11 cellular contexts compared by ENCODE assay signal in the genomic region with DNA sequence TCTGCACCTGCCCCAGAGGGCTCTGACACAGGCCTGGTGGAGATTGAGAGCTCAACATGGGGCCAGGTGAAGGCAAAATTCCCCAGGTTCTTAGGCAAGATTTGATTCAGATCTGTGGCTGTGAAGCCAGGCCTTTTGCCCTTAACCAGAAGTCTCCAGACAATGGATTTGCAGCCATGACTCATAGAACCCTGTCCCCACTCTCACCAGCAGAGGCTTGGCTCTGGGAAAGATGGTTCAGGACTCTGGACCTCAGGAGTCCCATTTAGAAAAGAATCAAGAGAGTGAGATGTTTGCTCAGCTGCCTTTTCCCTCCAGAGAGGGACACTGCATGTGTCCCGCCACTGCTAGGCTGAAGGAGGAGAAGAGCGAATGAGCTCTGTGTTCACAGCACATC.
A peak's percentile ranks its signal among the peaks of the same experiment; 100 is the strongest.
DNase-seq lines count a peak whose midpoint lies in the region; ATAC-seq, FAIRE-seq and TF ChIP-seq lines count a peak whose summit lies in the region.
"Had no signal": no experiment of that assay in that cellular context is flagged by ENCODE, and none has a peak within 500 bp of the region (broad histone marks: within the 10 kb centered on the region; RNA-seq: fewer than 3 reads in every experiment).

No MANE protein-coding gene starts in this region.

- no peaks in the 10 kb centered on the region for H3K36me3 Mint-ChIP-seq in astrocyte (ENCODE audit: low read depth, unreplicated experiment)
- H3K36me3 Mint-ChIP-seq in naive thymus-derived CD8-positive, alpha-beta T cell = no peaks in the 10 kb centered on the region

- FAIRE-seq in astrocyte (lab: Jason Lieb, UNC) = no peak
- FAIRE-seq: A204.1 had no signal

- H3K79me2 ChIP-seq in astrocyte (ENCODE audit: insufficient read depth, low read length) = no peaks in the 10 kb centered on the region

- in situ Hi-C loops in KBM-7 (cut with MboI; ENCODE audit: low pct_unique_long_range_greater_than_20kb, low sequenced_read_pairs) = no loop called here

- POLR2A ChIA-PET in naive thymus-derived CD8-positive, alpha-beta T cell (lab: Charles Lee) = interaction anchor here (0.9 to 3.6 kb wide), 10 partner anchors 10 to 271 kb away, joined by 3 to 15 read pairs (median 4); no protein-coding TSS in a partner anchor

- no peak overlapping the region for H3K27ac Mint-ChIP-seq in astrocyte (ENCODE audit: unreplicated experiment)
- peak overlapping the region; percentile 91 to 96 (median 94) for H3K27ac Mint-ChIP-seq in naive thymus-derived CD8-positive, alpha-beta T cell

- H3K4me3 ChIP-seq in MG63 (no peak overlapping the region), astrocyte (ENCODE audit: insufficient read depth, low read depth, low read length) (no peak overlapping the region)
- H3K4me3 ChIP-seq: esophagus squamous epithelium had no signal

- H3K4me1 ChIP-seq in astrocyte (ENCODE audit: insufficient read depth, low read length) = peaks cover 7% of the 10 kb centered on the region

- no peaks in the 10 kb centered on the region for H3K9me3 Mint-ChIP-seq in astrocyte (ENCODE audit: unreplicated experiment)
- no peaks in the 10 kb centered on the region for H3K9me3 Mint-ChIP-seq in naive thymus-derived CD8-positive, alpha-beta T cell

- H3K4me3 Mint-ChIP-seq in astrocyte (ENCODE audit: unreplicated experiment) = no peak overlapping the region
- H3K4me3 Mint-ChIP-seq in naive thymus-derived CD8-positive, alpha-beta T cell = peak overlapping the region; percentile 75 to 91 (median 87)

- H3K36me3 ChIP-seq in MG63 (no peaks in the 10 kb centered on the region), astrocyte (ENCODE audit: insufficient read depth, low read length) (no peaks in the 10 kb centered on the region)
- H3K36me3 ChIP-seq: esophagus squamous epithelium had no signal

- DNase-seq in NCI-H2029 (lab: John Stamatoyannopoulos, UW) = peak; percentile 2
- no peak for DNase-seq in NCI-H2029 treated with DMSO at 0.1 percent for 48 hours (lab: John Stamatoyannopoulos, UW)
- peak; percentile 51 for DNase-seq in MG63
- DNase-seq in astrocyte (ENCODE audit: low read depth) = peak; percentile 17
- DNase-seq in naive thymus-derived CD8-positive, alpha-beta T cell = no peak
- no peak for DNase-seq in KBM-7
- no peak for DNase-seq in superior temporal gyrus (ENCODE audit: extremely low spot score)
- DNase-seq: esophagus squamous epithelium, NCI-H1048 had no signal

- no peak overlapping the region for H3K4me2 ChIP-seq in astrocyte (ENCODE audit: low read length)

- H3K27me3 Mint-ChIP-seq in astrocyte (ENCODE audit: low read depth, unreplicated experiment) = peaks cover 8% of the 10 kb centered on the region
- no peaks in the 10 kb centered on the region for H3K27me3 Mint-ChIP-seq in naive thymus-derived CD8-positive, alpha-beta T cell

- H2AFZ ChIP-seq in astrocyte (ENCODE audit: low read depth, low read length) = no peak overlapping the region

- H3K4me1 Mint-ChIP-seq in astrocyte (ENCODE audit: low read depth, unreplicated experiment) = peaks cover 12% of the 10 kb centered on the region
- peaks cover 42 to 92% (median 83%) of the 10 kb centered on the region in 4 donors for H3K4me1 Mint-ChIP-seq in naive thymus-derived CD8-positive, alpha-beta T cell

- no peak overlapping the region for H3K9ac ChIP-seq in astrocyte (ENCODE audit: low read length)

- H3K9me3 ChIP-seq in MG63 = no peaks in the 10 kb centered on the region
- H3K9me3 ChIP-seq in astrocyte (ENCODE audit: insufficient read depth, low read depth, low read length) = no peaks in the 10 kb centered on the region
- H3K9me3 ChIP-seq: esophagus squamous epithelium had no signal

- peaks cover 3% of the 10 kb centered on the region for H4K20me1 ChIP-seq in astrocyte (ENCODE audit: insufficient read depth, low read length)

- H3K27me3 ChIP-seq in MG63 (no peaks in the 10 kb centered on the region), astrocyte (ENCODE audit: insufficient read depth, low read length) (peaks cover 3% of the 10 kb centered on the region)
- H3K27me3 ChIP-seq: esophagus squamous epithelium had no signal

- no peak overlapping the region for H3K27ac ChIP-seq in astrocyte (ENCODE audit: low read depth, low read length)

- no peak for TF ChIP-seq CTCF in astrocyte (IDR thresholded peaks at IDR 0.05; ENCODE audit: insufficient read depth, low read depth, low read length)

- ATAC-seq in naive thymus-derived CD8-positive, alpha-beta T cell = no peak
- no peak for ATAC-seq in GM21515 (IDR thresholded peaks at IDR 0.05; ENCODE audit: unreplicated experiment)

Comparison
In these comparisons a context has a peak if more than half of its experiments do, and no peak if none do; other contexts are left out.
1. DNase-seq: peak in NCI-H2029 (single experiment), MG63 (single experiment) and astrocyte (single experiment); none in NCI-H2029 treated with DMSO at 0.1 percent for 48 hours (single experiment), naive thymus-derived CD8-positive, alpha-beta T cell (0 of 10), KBM-7 (single experiment) and superior temporal gyrus (single experiment).